Comparison of ENCODE assay signal across 33 cellular contexts in genomic region chr20:19646963-19647362, GRCh38.
A peak's percentile ranks its signal among the peaks of the same experiment; 100 is the strongest.
DNase-seq lines count a peak whose midpoint lies in the region; ATAC-seq, FAIRE-seq and TF ChIP-seq lines count a peak whose summit lies in the region.
"Had no signal": no experiment of that assay in that cellular context is flagged by ENCODE, and none has a peak within 500 bp of the region (broad histone marks: within the 10 kb centered on the region; RNA-seq: fewer than 3 reads in every experiment).

No MANE protein-coding gene starts in this region.

- H3K4me1 ChIP-seq in HEK293 (ENCODE audit: control insufficient read depth, insufficient read depth, low read length) (no peaks in the 10 kb centered on the region), esophagus muscularis mucosa (no peaks in the 10 kb centered on the region)
- H3K4me1 ChIP-seq: A549, BE2C, BLaER1, Caco-2 had no signal

- WGBS in esophagus muscularis mucosa, result 98% methylated on average over 2 of the region's 2 CpGs

- CTCF ChIA-PET in HEK293 (lab: Yijun Ruan, JAX) (no interaction called here), WTC11 (lab: Charles Lee) (no interaction called here)

- ATAC-seq in GM21526 (IDR thresholded peaks at IDR 0.05; ENCODE audit: low FRiP score, unreplicated experiment) (no peak), WTC11 (no peak)
- ATAC-seq: A549; CD8-positive, alpha-beta T cell had no signal

- no peak for TF ChIP-seq EP300 in esophagus muscularis mucosa (IDR thresholded peaks at IDR 0.05)

- peak overlapping the region; percentile 33 for H3K27ac Mint-ChIP-seq in nephron progenitor cell
- H3K27ac Mint-ChIP-seq in WTC11, result no peak overlapping the region
- H3K27ac Mint-ChIP-seq: B cell; CD14-positive monocyte; CD4-positive, alpha-beta memory T cell; CD4-positive, alpha-beta T cell; CD4-positive, CD25-positive, alpha-beta regulatory T cell; CD8-positive, alpha-beta memory T cell; CD8-positive, alpha-beta T cell had no signal

- POLR2A ChIA-PET in HEK293 (lab: Yijun Ruan, JAX) (no interaction called here), WTC11 (lab: Charles Lee) (no interaction called here)

- no peaks in the 10 kb centered on the region for H3K36me3 ChIP-seq in HEK293 (ENCODE audit: control insufficient read depth in 2 of 2, insufficient read depth in 1 of 2, low read length in 2 of 2)
- no peaks in the 10 kb centered on the region for H3K36me3 ChIP-seq in esophagus muscularis mucosa
- H3K36me3 ChIP-seq: BE2C; BLaER1; BLaER1 treated with 17β-estradiol and CSF1 and Interleukin-3, amounts not matched to agents 10 nM and 100 nM had no signal

- no peak for FAIRE-seq in GM12891 (lab: Jason Lieb, UNC)
- FAIRE-seq: A204.1, D721Med had no signal

- H3K27ac ChIP-seq in HEK293 (ENCODE audit: extremely low read depth, low read depth, low read length), result no peak overlapping the region
- H3K27ac ChIP-seq in esophagus muscularis mucosa (replicated peaks in 1 of 4), result no peak overlapping the region
- H3K27ac ChIP-seq: 22Rv1; A549; BLaER1; BLaER1 treated with 17β-estradiol and CSF1 and Interleukin-3, amounts not matched to agents 10 nM and 100 nM; C4-2B had no signal

- H3K27me3 ChIP-seq in esophagus muscularis mucosa, result no peaks in the 10 kb centered on the region
- H3K27me3 ChIP-seq: BLaER1; BLaER1 treated with 17β-estradiol and CSF1 and Interleukin-3, amounts not matched to agents 10 nM and 100 nM had no signal

- no peaks in the 10 kb centered on the region for H3K9me3 ChIP-seq in HEK293 (ENCODE audit: control insufficient read depth, insufficient read depth, low read depth, low read length)
- peaks cover 0 to 7% (median 0%) of the 10 kb centered on the region in 4 donors for H3K9me3 ChIP-seq in esophagus muscularis mucosa
- H3K9me3 ChIP-seq: BE2C, BLaER1 had no signal

- TF ChIP-seq CTCF in HEK293 (tag by site-specific recombination; IDR thresholded peaks at IDR 0.05), result no peak
- no peak for TF ChIP-seq CTCF in esophagus muscularis mucosa (IDR thresholded peaks at IDR 0.05)
- TF ChIP-seq CTCF in nephron progenitor cell (IDR thresholded peaks at IDR 0.05), result no peak
- TF ChIP-seq CTCF in WTC11 (IDR thresholded peaks at IDR 0.05), result no peak

- TF ChIP-seq POLR2A in esophagus muscularis mucosa (IDR thresholded peaks at IDR 0.05; ENCODE audit: low read depth), result no peak
- no peak for TF ChIP-seq POLR2A in GM12891 (IDR thresholded peaks at IDR 0.05; ENCODE audit: low read depth, low read length)

- H3K9me3 Mint-ChIP-seq in nephron progenitor cell (peaks cover 19% of the 10 kb centered on the region), WTC11 (peaks cover 8% of the 10 kb centered on the region)
- H3K9me3 Mint-ChIP-seq: CD4-positive, alpha-beta T cell; CD4-positive, CD25-positive, alpha-beta regulatory T cell had no signal

- no peaks in the 10 kb centered on the region for H3K4me1 Mint-ChIP-seq in nephron progenitor cell
- H3K4me1 Mint-ChIP-seq in WTC11, result no peaks in the 10 kb centered on the region
- H3K4me1 Mint-ChIP-seq: CD14-positive monocyte; CD4-positive, alpha-beta memory T cell; CD4-positive, CD25-positive, alpha-beta regulatory T cell; CD8-positive, alpha-beta memory T cell had no signal

- H3K4me3 ChIP-seq in HEK293 (ENCODE audit: low read depth, low read length), result no peak overlapping the region
- no peak overlapping the region for H3K4me3 ChIP-seq in esophagus muscularis mucosa
- H3K4me3 ChIP-seq: A549; BLaER1; BLaER1 treated with 17β-estradiol and CSF1 and Interleukin-3, amounts not matched to agents 10 nM and 100 nM had no signal

- intact Hi-C loops in esophagus muscularis mucosa (cut with DNase I), result no loop called here

- no peaks in the 10 kb centered on the region for H3K36me3 Mint-ChIP-seq in nephron progenitor cell (ENCODE audit: low read depth)
- H3K36me3 Mint-ChIP-seq in WTC11, result peaks cover 3% of the 10 kb centered on the region; the same call in 1 of the 2 replicates
- H3K36me3 Mint-ChIP-seq: CD14-positive monocyte; CD4-positive, alpha-beta memory T cell; CD4-positive, CD25-positive, alpha-beta regulatory T cell; CD8-positive, alpha-beta memory T cell; CD8-positive, alpha-beta T cell had no signal

- DNase-seq in esophagus muscularis mucosa (ENCODE audit: extremely low spot score), result peak; percentile 68
- no peak for DNase-seq in nephron progenitor cell
- no peak for DNase-seq in WTC11 (ENCODE audit: low spot score)
- DNase-seq in GM12891 (ENCODE audit: insufficient read length, low spot score), result no peak
- DNase-seq: 8988T; ACHN; AML-193; BE2C; C1 segment of cervical spinal cord; Caco-2; Calu3; CD4-positive, alpha-beta memory T cell; CD4-positive, alpha-beta T cell; CD4-positive, CD25-positive, alpha-beta regulatory T cell; CD8-positive, alpha-beta memory T cell; CD8-positive, alpha-beta T cell; COR-L47; DMS 273 treated with DMSO at 0.1 percent for 48 hours; DMS153; DMS79; DND-41; EL had no signal

- H3K4me3 Mint-ChIP-seq in nephron progenitor cell (no peak overlapping the region), WTC11 (no peak overlapping the region)
- H3K4me3 Mint-ChIP-seq: B cell; CD14-positive monocyte; CD4-positive, alpha-beta memory T cell; CD4-positive, alpha-beta T cell; CD4-positive, CD25-positive, alpha-beta regulatory T cell; CD8-positive, alpha-beta memory T cell; CD8-positive, alpha-beta T cell had no signal

- H3K27me3 Mint-ChIP-seq in nephron progenitor cell (ENCODE audit: low read depth, poor library complexity) (peaks cover 12% of the 10 kb centered on the region), WTC11 (ENCODE audit: low read depth) (no peaks in the 10 kb centered on the region; the same call in 1 of the 2 replicates)
- H3K27me3 Mint-ChIP-seq: CD4-positive, alpha-beta T cell; CD4-positive, CD25-positive, alpha-beta regulatory T cell; CD8-positive, alpha-beta memory T cell had no signal

TF ChIP-seq in HEK293, 187 proteins besides CTCF, POLR2A, EP300 and RAD21:
- TF ChIP-seq KLF16 (tag by site-specific recombination; IDR thresholded peaks at IDR 0.05) (no peak), ZIC2 (tag by site-specific recombination; IDR thresholded peaks at IDR 0.05) (no peak), ZNF37A (tag by site-specific recombination; IDR thresholded peaks at IDR 0.05) (peak; percentile 73)

TF ChIP-seq in WTC11, 78 proteins besides CTCF, POLR2A, EP300 and RAD21 (continues in another document):
- no peak for TF ChIP-seq MYBL2 (CRISPR knock-in tag; IDR thresholded peaks at IDR 0.05)
- no peak for TF ChIP-seq GTF2I (CRISPR knock-in tag; conservative IDR thresholded peaks at IDR 0.05)
- no peak for TF ChIP-seq HMGXB4 (CRISPR knock-in tag; IDR thresholded peaks at IDR 0.05)
- no peak for TF ChIP-seq SOX15 (CRISPR knock-in tag; IDR thresholded peaks at IDR 0.05)
- TF ChIP-seq NFATC4 (CRISPR knock-in tag; IDR thresholded peaks at IDR 0.05), result no peak
- no peak for TF ChIP-seq NR3C1 (CRISPR knock-in tag; conservative IDR thresholded peaks at IDR 0.05; ENCODE audit: low read depth)
- no peak for TF ChIP-seq RELA (CRISPR knock-in tag; IDR thresholded peaks at IDR 0.05; ENCODE audit: borderline replicate concordance)
- TF ChIP-seq HMGA2 (CRISPR knock-in tag; IDR thresholded peaks at IDR 0.05), result no peak
- TF ChIP-seq ATF1 (CRISPR knock-in tag; IDR thresholded peaks at IDR 0.05), result no peak
- no peak for TF ChIP-seq PRRX2 (CRISPR knock-in tag; IDR thresholded peaks at IDR 0.05)
- TF ChIP-seq SMAD4 (CRISPR knock-in tag; IDR thresholded peaks at IDR 0.05), result no peak

TF ChIP-seq in GM12891, 5 proteins besides CTCF, POLR2A, EP300 and RAD21:
- TF ChIP-seq PAX5 (IDR thresholded peaks at IDR 0.05; ENCODE audit: insufficient read depth, low read length, severe bottlenecking) (no peak), POU2F2 (IDR thresholded peaks at IDR 0.05; ENCODE audit: low read depth, low read length) (no peak), SPI1 (IDR thresholded peaks at IDR 0.05; ENCODE audit: low read depth, low read length) (no peak)
